Comparison of ENCODE assay signal across 14 cellular contexts in genomic region chr7:128911441-128912031, GRCh38. TPM values are rescaled to one million over a fixed set of nuclear protein-coding genes. Genes with fewer than 3 reads are reported as not detected.
DNase-seq lines count a peak whose midpoint lies in the region; ATAC-seq and TF ChIP-seq lines count a peak whose summit lies in the region.
"Had no signal": no experiment of that assay in that cellular context is flagged by ENCODE, and none has a peak within 500 bp of the region (broad histone marks: within the 10 kb centered on the region; RNA-seq: fewer than 3 reads in every experiment).

No MANE protein-coding gene starts in this region.

- peak overlapping the region; percentile 52 for H3K27ac Mint-ChIP-seq in stimulated activated memory B cell treated with anti-CD40 and anti-IgM and Interleukin-4, amounts not matched to agents 10 μg/mL and 1 μg/mL and 100 μg/mL, for 72 hours
- H3K27ac Mint-ChIP-seq: activated naive CD8-positive, alpha-beta T cell had no signal

- DNase-seq in DMS 273 (lab: John Stamatoyannopoulos, UW; ENCODE audit: unreplicated experiment) (peak; percentile 48), DMS 273 treated with DMSO at 0.1 percent for 48 hours (lab: John Stamatoyannopoulos, UW) (no peak), WERI-Rb-1 (peak; percentile 72), islet precursor cell (peak; percentile 91), lower lobe of right lung (no peak), A673 (ENCODE audit: low spot score) (no peak), NCI-H345 (lab: John Stamatoyannopoulos, UW) (no peak)
- DNase-seq: activated CD4-positive, alpha-beta T cell treated with anti-CD3 and anti-CD28 coated beads for 4 hours; effector memory CD8-positive, alpha-beta T cell; NCI-H2029 had no signal

- H3K9me3 ChIP-seq in WERI-Rb-1 (ENCODE audit: severe bottlenecking) (no peaks in the 10 kb centered on the region), lower lobe of right lung (no peaks in the 10 kb centered on the region), A673 (ENCODE audit: low read depth, low read length, poor library complexity, severe bottlenecking) (no peaks in the 10 kb centered on the region)
- H3K9me3 ChIP-seq: prostate gland had no signal

- no peaks in the 10 kb centered on the region for H3K36me3 Mint-ChIP-seq in stimulated activated memory B cell treated with anti-CD40 and anti-IgM and Interleukin-4, amounts not matched to agents 10 μg/mL and 1 μg/mL and 100 μg/mL, for 72 hours
- H3K36me3 Mint-ChIP-seq: activated naive CD8-positive, alpha-beta T cell had no signal

- H3K27ac ChIP-seq in WERI-Rb-1, result peak overlapping the region; percentile 32
- H3K27ac ChIP-seq in lower lobe of right lung, result no peak overlapping the region
- no peak overlapping the region for H3K27ac ChIP-seq in A673 (ENCODE audit: low read depth, low read length, poor library complexity, severe bottlenecking)
- H3K27ac ChIP-seq: 22Rv1, prostate gland had no signal

- TF ChIP-seq CTCF in WERI-Rb-1 (IDR thresholded peaks at IDR 0.05; ENCODE audit: low read depth, low read length), result no peak
- no peak for TF ChIP-seq CTCF in lower lobe of right lung (IDR thresholded peaks at IDR 0.05)
- TF ChIP-seq CTCF in A673 (conservative IDR thresholded peaks at IDR 0.05; ENCODE audit: low read depth, low read length), result no peak

- intact Hi-C loops in lower lobe of right lung (cut with DNase I), result no loop called here
- intact Hi-C loops in A673 (cut with micrococcal nuclease; ENCODE audit: unreplicated experiment), result no loop called here

- H3K4me1 ChIP-seq in lower lobe of right lung (peaks cover 21% of the 10 kb centered on the region), A673 (ENCODE audit: insufficient read depth, low read length, poor library complexity, severe bottlenecking) (no peaks in the 10 kb centered on the region)
- H3K4me1 ChIP-seq: prostate gland had no signal

- ATAC-seq in stimulated activated memory B cell treated with anti-CD40 and anti-IgM and Interleukin-4, amounts not matched to agents 10 μg/mL and 1 μg/mL and 100 μg/mL, for 72 hours, result no peak
- no peak for ATAC-seq in lower lobe of right lung
- ATAC-seq: effector memory CD8-positive, alpha-beta T cell had no signal

- H3K36me3 ChIP-seq in WERI-Rb-1 (no peaks in the 10 kb centered on the region), lower lobe of right lung (no peaks in the 10 kb centered on the region), A673 (ENCODE audit: insufficient read depth, low read length, poor library complexity, severe bottlenecking) (no peaks in the 10 kb centered on the region)
- H3K36me3 ChIP-seq: prostate gland had no signal

- CTCF ChIA-PET in A673 (lab: Charles Lee), result interaction anchor here (1.3 kb wide), 1 partner anchor 180 kb away, joined by 3 read pairs; no protein-coding TSS in a partner anchor

- H3K4me3 Mint-ChIP-seq in stimulated activated memory B cell treated with anti-CD40 and anti-IgM and Interleukin-4, amounts not matched to agents 10 μg/mL and 1 μg/mL and 100 μg/mL, for 72 hours, result no peak overlapping the region
- H3K4me3 Mint-ChIP-seq: activated naive CD8-positive, alpha-beta T cell; effector memory CD8-positive, alpha-beta T cell had no signal

- peaks cover 57% of the 10 kb centered on the region for H3K4me1 Mint-ChIP-seq in stimulated activated memory B cell treated with anti-CD40 and anti-IgM and Interleukin-4, amounts not matched to agents 10 μg/mL and 1 μg/mL and 100 μg/mL, for 72 hours

- POLR2A ChIA-PET in A673 (lab: Charles Lee; ENCODE audit: low non-redundant PET), result no interaction called here

- H3K4me3 ChIP-seq in WERI-Rb-1 (ENCODE audit: low read depth, low read length), result no peak overlapping the region
- no peak overlapping the region for H3K4me3 ChIP-seq in lower lobe of right lung
- no peak overlapping the region for H3K4me3 ChIP-seq in A673 (ENCODE audit: low read depth, low read length, poor library complexity, severe bottlenecking)
- H3K4me3 ChIP-seq: prostate gland had no signal

- no TSS peak for BruUV-seq in A673 (replicated peaks; lab: Mats Ljungman, UMichigan)

- no peaks in the 10 kb centered on the region for H3K9me3 Mint-ChIP-seq in stimulated activated memory B cell treated with anti-CD40 and anti-IgM and Interleukin-4, amounts not matched to agents 10 μg/mL and 1 μg/mL and 100 μg/mL, for 72 hours
- H3K9me3 Mint-ChIP-seq: effector memory CD8-positive, alpha-beta T cell had no signal

- H3K27me3 Mint-ChIP-seq in stimulated activated memory B cell treated with anti-CD40 and anti-IgM and Interleukin-4, amounts not matched to agents 10 μg/mL and 1 μg/mL and 100 μg/mL, for 72 hours, result peaks cover 43% of the 10 kb centered on the region

- H3K27me3 ChIP-seq in WERI-Rb-1 (ENCODE audit: insufficient read depth, low read depth, severe bottlenecking) (no peaks in the 10 kb centered on the region), lower lobe of right lung (ENCODE audit: low read depth) (peaks cover 77% of the 10 kb centered on the region), A673 (replicated peaks; ENCODE audit: insufficient read depth, low read depth, low read length, poor library complexity) (peaks cover 3% of the 10 kb centered on the region)

RNA-seq across cellular contexts. Expression of gene KCP, which starts 1.0 kb away (rescaled TPM):
- total RNA-seq in lower lobe of right lung, result 1.3 TPM
- total RNA-seq in A673 (2021), result not detected in 2 replicates

RNA-seq across cellular contexts. Expression of gene IRF5, which starts 26.2 kb away (rescaled TPM):
- total RNA-seq in lower lobe of right lung (46.0 TPM), A673 (2021) (not detected in 2 replicates)

RNA-seq across cellular contexts. Expression of gene ATP6V1F, which starts 48.9 kb away (rescaled TPM):
- total RNA-seq in lower lobe of right lung (208 TPM), A673 (2021) (148 and 152 TPM in 2 replicates)

Comparison
In these comparisons a context has a peak if more than half of its experiments do, and no peak if none do; other contexts are left out.
1. DNase-seq: peak in DMS 273 (single experiment), WERI-Rb-1 (single experiment) and islet precursor cell (single experiment); none in DMS 273 treated with DMSO at 0.1 percent for 48 hours (single experiment), lower lobe of right lung (single experiment), A673 (single experiment) and NCI-H345 (single experiment).
2. RNA of gene IRF5, which starts 26.2 kb away (total RNA-seq): 46.0 TPM in lower lobe of right lung (single experiment); not detected in A673; every median in the first group is over 10 times any median in the second.